ENCODE assay signal across 8 cellular contexts in genomic region chr19:53333071-53333465, GRCh38. TPM values are rescaled to one million over a fixed set of nuclear protein-coding genes. Genes with fewer than 3 reads are reported as not detected.
DNase-seq lines count a peak whose midpoint lies in the region; TF ChIP-seq lines count a peak whose summit lies in the region.

No MANE protein-coding gene starts in this region.

- H3K4me1 ChIP-seq in cardiac muscle cell (ENCODE audit: low read depth) = no peaks in the 10 kb centered on the region

- H3K36me3 ChIP-seq in cardiac muscle cell = no peaks in the 10 kb centered on the region

- H3K4me3 ChIP-seq in cardiac muscle cell = peak overlapping the region; percentile 83

- peak overlapping the region; percentile 49 for H3K27ac ChIP-seq in cardiac muscle cell

- TF ChIP-seq CTCF in cardiac muscle cell (IDR thresholded peaks at IDR 0.05; ENCODE audit: low read depth, low read length) = no peak

- intact Hi-C loops in posterior vena cava (cut with DNase I) = loop anchor here in 1 of 2 donors (5.0 kb wide), 1 partner anchor 1876 kb away; the partner anchor contains the start of gene SIGLEC8

- H3K27me3 ChIP-seq in cardiac muscle cell = no peaks in the 10 kb centered on the region

- H3K9me3 ChIP-seq in cardiac muscle cell (ENCODE audit: low read depth) = no peaks in the 10 kb centered on the region

- DNase-seq in NCI-H1105 treated with DMSO at 0.1 percent for 48 hours (lab: John Stamatoyannopoulos, UW) (peak; percentile 49), NCI-H1105 (lab: John Stamatoyannopoulos, UW) (no peak), NCI-H146 treated with DMSO at 0.1 percent for 48 hours (lab: John Stamatoyannopoulos, UW; ENCODE audit: unreplicated experiment) (peak; percentile 76), cardiac muscle cell (ENCODE audit: low read depth in 1 of 2, low spot score in 1 of 2) (peak in 1 of 2 donors; percentile 67), posterior vena cava (ENCODE audit: low spot score) (peak; percentile 80), dedifferentiated amniotic fluid mesenchymal stem cell (ENCODE audit: extremely low spot score) (no peak), SW480 (ENCODE audit: low spot score) (no peak)
- DNase-seq in activated naive CD4-positive, alpha-beta T cell (lab: John Stamatoyannopoulos, UW) = peak in 3 of 4 experiments; percentile 6 to 14 (median 12)

RNA-seq across cellular contexts. Expression of gene ZNF845, which starts 0.5 kb away (rescaled TPM):
- total RNA-seq in cardiac muscle cell (4.5 TPM in 2 replicates), posterior vena cava (1 to 10 TPM; 6.6 to 6.7 TPM)
- 3.1 and 4.4 TPM in 2 replicates for polyA plus RNA-seq in cardiac muscle cell

RNA-seq across cellular contexts. Expression of gene ZNF525, which starts 32.4 kb away (rescaled TPM):
- total RNA-seq in cardiac muscle cell (3.2 and 7.1 TPM in 2 replicates), posterior vena cava (10 to 100 TPM; 10.7 to 13.5 TPM)
- polyA plus RNA-seq in cardiac muscle cell = 3.3 and 3.9 TPM in 2 replicates

Comparison
In these comparisons a context has a peak if more than half of its experiments do, and no peak if none do; other contexts are left out.
1. DNase-seq: peak in NCI-H1105 treated with DMSO at 0.1 percent for 48 hours (single experiment), NCI-H146 treated with DMSO at 0.1 percent for 48 hours (single experiment), activated naive CD4-positive, alpha-beta T cell (3 of 4) and posterior vena cava (single experiment); none in NCI-H1105 (single experiment), dedifferentiated amniotic fluid mesenchymal stem cell (single experiment) and SW480 (single experiment).